Comparison of ENCODE assay signal across 10 cellular contexts in genomic region chr10:47403401-47404318, GRCh38. TPM values are rescaled to one million over a fixed set of nuclear protein-coding genes. Genes with fewer than 3 reads are reported as not detected.
DNase-seq lines count a peak whose midpoint lies in the region; ATAC-seq, FAIRE-seq and TF ChIP-seq lines count a peak whose summit lies in the region.
"Had no signal": no experiment of that assay in that cellular context is flagged by ENCODE, and none has a peak within 500 bp of the region (broad histone marks: within the 10 kb centered on the region; RNA-seq: fewer than 3 reads in every experiment).

No MANE protein-coding gene starts in this region.

- H3K27me3 Mint-ChIP-seq in osteocyte (ENCODE audit: unreplicated experiment) = no peaks in the 10 kb centered on the region

- DNase-seq in GM06990 (ENCODE audit: extremely low read depth, insufficient read length) (no peak), NB4 (ENCODE audit: low read depth) (peak; percentile 21), endothelial cell of umbilical vein (ENCODE audit: low read depth, low spot score) (no peak), osteocyte (ENCODE audit: extremely low spot score, unreplicated experiment) (peak; percentile 73), activated gamma-delta T cell treated with Interleukin-2 at 50 U/mL for 16 hours (no peak), NCI-H2029 treated with DMSO at 0.1 percent for 48 hours (lab: John Stamatoyannopoulos, UW) (no peak)

- FAIRE-seq in endothelial cell of umbilical vein (lab: Jason Lieb, UNC) = no peak
- FAIRE-seq: G401.6 had no signal

- POLR2A ChIA-PET in endothelial cell of umbilical vein (lab: Charles Lee) = no interaction called here

- dilution Hi-C loops in endothelial cell of umbilical vein (cut with MboI; ENCODE audit: extremely low pct_ligation_motif_present, low sequenced_read_pairs) = no loop called here

- ATAC-seq in HG03460 (IDR thresholded peaks at IDR 0.05; ENCODE audit: unreplicated experiment) = no peak

- BruUV-seq in endothelial cell of umbilical vein (replicated peaks; lab: Mats Ljungman, UMichigan) = no TSS peak

- H3K9me3 ChIP-seq in endothelial cell of umbilical vein (replicated peaks; ENCODE audit: control insufficient read depth, insufficient read depth, low read length) = no peaks in the 10 kb centered on the region
- H3K9me3 ChIP-seq: body of pancreas had no signal

- no peaks in the 10 kb centered on the region for H4K20me1 ChIP-seq in endothelial cell of umbilical vein (replicated peaks; ENCODE audit: control insufficient read depth, extremely low read depth, insufficient read depth, low read length)

- no peak overlapping the region for H3K4me3 ChIP-seq in GM06990 (replicated peaks; ENCODE audit: low read depth, low read length)
- H3K4me3 ChIP-seq in NB4 (ENCODE audit: low read depth, low read length) = no peak overlapping the region
- no peak overlapping the region for H3K4me3 ChIP-seq in endothelial cell of umbilical vein (replicated peaks in 1 of 3; ENCODE audit: insufficient read depth in 1 of 3, low read depth in 1 of 3, low read length in 3 of 3)
- H3K4me3 ChIP-seq: body of pancreas had no signal

- H3K9me3 Mint-ChIP-seq in osteocyte (ENCODE audit: unreplicated experiment) = no peaks in the 10 kb centered on the region

- CTCF ChIA-PET in endothelial cell of umbilical vein (lab: Charles Lee) = interaction anchor here (1.0 to 2.2 kb wide), 5 partner anchors 9 to 42 kb away, joined by 3 to 8 read pairs (median 5); no protein-coding TSS in a partner anchor

- no peak for TF ChIP-seq POLR2A in NB4 (IDR thresholded peaks at IDR 0.05; ENCODE audit: extremely low read depth, insufficient read length)
- no peak for TF ChIP-seq POLR2A in endothelial cell of umbilical vein (IDR thresholded peaks at IDR 0.05; ENCODE audit: low read depth, low read length)

- H3K36me3 ChIP-seq in GM06990 (ENCODE audit: control insufficient read depth, insufficient read depth, low read length) (no peaks in the 10 kb centered on the region), endothelial cell of umbilical vein (ENCODE audit: control insufficient read depth in 2 of 2, extremely low read depth in 1 of 2, insufficient read depth in 2 of 2, low read length in 2 of 2) (no peaks in the 10 kb centered on the region)

- no peak overlapping the region for H3K4me3 Mint-ChIP-seq in osteocyte (ENCODE audit: unreplicated experiment)

- no peaks in the 10 kb centered on the region; the same call in 1 of the 2 replicates for H3K27me3 ChIP-seq in GM06990 (replicated peaks; ENCODE audit: control insufficient read depth, insufficient read depth, low read length)
- no peaks in the 10 kb centered on the region for H3K27me3 ChIP-seq in endothelial cell of umbilical vein (ENCODE audit: control insufficient read depth in 2 of 2, insufficient read depth in 2 of 2, low read length in 2 of 2)
- H3K27me3 ChIP-seq: body of pancreas had no signal

- H3K4me2 ChIP-seq in endothelial cell of umbilical vein (ENCODE audit: insufficient read depth, low read length) = no peak overlapping the region

- H2AFZ ChIP-seq in endothelial cell of umbilical vein (ENCODE audit: low read depth, low read length) = peak overlapping the region; percentile 17

- no peaks in the 10 kb centered on the region for H3K36me3 Mint-ChIP-seq in osteocyte (ENCODE audit: unreplicated experiment)

- H3K9me1 ChIP-seq in endothelial cell of umbilical vein (replicated peaks; ENCODE audit: control insufficient read depth, extremely low read depth, insufficient read depth, low read length) = no peaks in the 10 kb centered on the region

- intact Hi-C loops in endothelial cell of umbilical vein (cut with micrococcal nuclease) = loop anchor here (1.0 kb wide), 2 partner anchors 9 to 19 kb away; partner anchors contain the start of gene ZNF488

- peaks cover 18% of the 10 kb centered on the region for H3K4me1 ChIP-seq in endothelial cell of umbilical vein (ENCODE audit: control insufficient read depth, extremely low read depth, insufficient read depth, low read length)
- H3K4me1 ChIP-seq: body of pancreas had no signal

- H3K79me2 ChIP-seq in endothelial cell of umbilical vein (ENCODE audit: control insufficient read depth, insufficient read depth, low read length) = no peaks in the 10 kb centered on the region

- H3K9ac ChIP-seq in endothelial cell of umbilical vein (replicated peaks; ENCODE audit: extremely low read depth, insufficient read depth, low read length) = no peak overlapping the region

- peak overlapping the region; percentile 80 for H3K27ac Mint-ChIP-seq in osteocyte (ENCODE audit: unreplicated experiment)

- H3K27ac ChIP-seq in endothelial cell of umbilical vein (ENCODE audit: insufficient read depth, low read depth, low read length) = no peak overlapping the region
- H3K27ac ChIP-seq: body of pancreas had no signal

- peaks cover 36% of the 10 kb centered on the region for H3K4me1 Mint-ChIP-seq in osteocyte (ENCODE audit: unreplicated experiment)

- peak; percentile 11 for TF ChIP-seq CTCF in GM06990 (IDR thresholded peaks at IDR 0.05; ENCODE audit: insufficient read depth, low read length, poor library complexity, severe bottlenecking)
- no peak for TF ChIP-seq CTCF in NB4 (IDR thresholded peaks at IDR 0.05; ENCODE audit: low read depth, low read length)
- peak in 1 of 2 donors; percentile 18 for TF ChIP-seq CTCF in endothelial cell of umbilical vein (IDR thresholded peaks at IDR 0.05; ENCODE audit: extremely low read depth in 1 of 2, insufficient read depth in 1 of 2, low read depth in 1 of 2, low read length in 2 of 2)
- no peak for TF ChIP-seq CTCF in osteocyte (IDR thresholded peaks at IDR 0.05)

TF ChIP-seq in endothelial cell of umbilical vein, 7 proteins besides CTCF, POLR2A, EP300 and RAD21:
- no peak for TF ChIP-seq GATA2 (IDR thresholded peaks at IDR 0.05; ENCODE audit: insufficient read depth, insufficient read length, low read depth, low read length)
- TF ChIP-seq JUN (IDR thresholded peaks at IDR 0.05; ENCODE audit: borderline replicate concordance, insufficient read depth, insufficient read length, low read depth) = no peak
- no peak for TF ChIP-seq MYC (IDR thresholded peaks at IDR 0.05; ENCODE audit: low read depth, low read length)
- TF ChIP-seq POLR2AphosphoS5 (IDR thresholded peaks at IDR 0.05; ENCODE audit: insufficient read depth, low read depth, low read length) = no peak
- no peak for TF ChIP-seq EZH2 (IDR thresholded peaks at IDR 0.05; ENCODE audit: borderline replicate concordance, low read depth, low read length, severe bottlenecking)
- TF ChIP-seq MAX (IDR thresholded peaks at IDR 0.05; ENCODE audit: insufficient read depth, insufficient read length) = no peak
- TF ChIP-seq FOS (IDR thresholded peaks at IDR 0.05; ENCODE audit: borderline replicate concordance, insufficient read depth, low read length) = no peak

RNA-seq across cellular contexts. Expression of gene ZNF488, which starts 19.6 kb away (rescaled TPM):
- total RNA-seq in endothelial cell of umbilical vein = 0.28 and 0.38 TPM in 2 replicates
- 0.14 and 0.21 TPM in 2 replicates for polyA plus RNA-seq in endothelial cell of umbilical vein
- polyA plus RNA-seq in endothelial cell of umbilical vein (2011; cell fraction: cytosol; rRNA removed) = 0.16 and 0.19 TPM in 2 replicates
- 0.14 TPM in 1 of 2 replicates, not detected in the other for polyA plus RNA-seq in endothelial cell of umbilical vein (2011; cell fraction: nucleus; rRNA removed)
- polyA plus RNA-seq in endothelial cell of umbilical vein (2012) = 0.15 TPM in 1 of 2 replicates, not detected in the other
- polyA minus RNA-seq in endothelial cell of umbilical vein = 0.08 and 0.41 TPM in 2 replicates
- 0.61 TPM for polyA minus RNA-seq in endothelial cell of umbilical vein (2011; cell fraction: cytosol; rRNA and poly(A)+ RNA removed)
- polyA minus RNA-seq in endothelial cell of umbilical vein (2011; cell fraction: nucleus; rRNA and poly(A)+ RNA removed) = 0.14 TPM in 1 of 2 replicates, not detected in the other
- 0.35 and 0.55 TPM in 2 replicates for total RNA-seq in osteocyte

RNA-seq across cellular contexts. Expression of gene RBP3, which starts 55.5 kb away (rescaled TPM):
- total RNA-seq in endothelial cell of umbilical vein (not detected in 2 replicates), osteocyte (not detected in 2 replicates)
- not detected in 2 replicates for polyA plus RNA-seq in endothelial cell of umbilical vein
- polyA plus RNA-seq in endothelial cell of umbilical vein (2011; cell fraction: cytosol; rRNA removed) = not detected in 2 replicates
- polyA plus RNA-seq in endothelial cell of umbilical vein (2011; cell fraction: nucleus; rRNA removed) = not detected in 2 replicates
- not detected in 2 replicates for polyA plus RNA-seq in endothelial cell of umbilical vein (2012)
- not detected in 2 replicates for polyA minus RNA-seq in endothelial cell of umbilical vein
- polyA minus RNA-seq in endothelial cell of umbilical vein (2011; cell fraction: cytosol; rRNA and poly(A)+ RNA removed) = not detected
- polyA minus RNA-seq in endothelial cell of umbilical vein (2011; cell fraction: nucleus; rRNA and poly(A)+ RNA removed) = not detected in 2 replicates
- total RNA-seq: body of pancreas, RPMI7951 had no signal

Comparison
In these comparisons a context has a peak if more than half of its experiments do, and no peak if none do; other contexts are left out.
1. DNase-seq: peak in NB4 (single experiment) and osteocyte (single experiment); none in GM06990 (single experiment), endothelial cell of umbilical vein (single experiment), activated gamma-delta T cell treated with Interleukin-2 at 50 U/mL for 16 hours (single experiment) and NCI-H2029 treated with DMSO at 0.1 percent for 48 hours (single experiment).